Comparison of ENCODE assay signal across 21 cellular contexts in genomic region chr13:57045816-57046691, GRCh38.
DNase-seq lines count a peak whose midpoint lies in the region; ATAC-seq and TF ChIP-seq lines count a peak whose summit lies in the region.
"Had no signal": no experiment of that assay in that cellular context is flagged by ENCODE, and none has a peak within 500 bp of the region (broad histone marks: within the 10 kb centered on the region; RNA-seq: fewer than 3 reads in every experiment).

No MANE protein-coding gene starts in this region.

- no peak overlapping the region for H3K9ac ChIP-seq in mammary epithelial cell (ENCODE audit: insufficient read depth, low read length)

- H3K36me3 ChIP-seq in mammary epithelial cell (ENCODE audit: insufficient read depth, low read length) (no peaks in the 10 kb centered on the region), WERI-Rb-1 (no peaks in the 10 kb centered on the region)
- H3K36me3 ChIP-seq: esophagus muscularis mucosa, transverse colon had no signal

- dilution Hi-C loops in mammary epithelial cell (cut with HindIII; ENCODE audit: low sequenced_read_pairs): no loop called here

- TF ChIP-seq CTCF in MCF 10A (IDR thresholded peaks at IDR 0.05; ENCODE audit: unreplicated experiment): no peak
- no peak for TF ChIP-seq CTCF in mammary epithelial cell (conservative IDR thresholded peaks at IDR 0.05 in 1 of 2, IDR thresholded peaks at IDR 0.05 in 1 of 2; ENCODE audit: extremely low read depth in 1 of 2, insufficient read depth in 1 of 2, low read depth in 1 of 2, low read length in 2 of 2)
- TF ChIP-seq CTCF in WERI-Rb-1 (IDR thresholded peaks at IDR 0.05; ENCODE audit: low read depth, low read length): no peak

- no peak overlapping the region for H3K4me2 ChIP-seq in mammary epithelial cell (ENCODE audit: insufficient read depth, low read depth, low read length)

- WGBS in mammary epithelial cell (ENCODE audit: low coverage, missing lambda C conversion rate): 52% methylated on average over 6 of the region's 6 CpGs

- CTCF ChIA-PET in MCF 10A (lab: Yijun Ruan, JAX): no interaction called here
- CTCF ChIA-PET in mammary epithelial cell (lab: Charles Lee; ENCODE audit: low non-redundant PET): no interaction called here

- no peaks in the 10 kb centered on the region for H3K4me1 Mint-ChIP-seq in MCF 10A (ENCODE audit: insufficient read depth, unreplicated experiment)
- no peaks in the 10 kb centered on the region for H3K4me1 Mint-ChIP-seq in stimulated activated naive B cell treated with anti-CD40 and anti-IgM and Interleukin-4, amounts not matched to agents 10 μg/mL and 1 μg/mL and 100 μg/mL, for 72 hours
- H3K4me1 Mint-ChIP-seq: activated CD4-positive, alpha-beta T cell treated with anti-CD3 and anti-CD28 coated beads for 36 hours; activated naive CD4-positive, alpha-beta T cell treated with anti-CD3 and anti-CD28 coated beads, Interleukin-2, amount 50 U/mL, for 24 hours; B cell; natural killer cell; stimulated activated naive CD8-positive, alpha-beta T cell treated with anti-CD3 and anti-CD28 coated beads, Interleukin-15, amount 100 ng/mL, for 72 hours had no signal

- H3K4me3 ChIP-seq in mammary epithelial cell (replicated peaks in 1 of 3; ENCODE audit: insufficient read depth in 1 of 3, low read depth in 2 of 3, low read length in 3 of 3) (no peak overlapping the region), WERI-Rb-1 (ENCODE audit: low read depth, low read length) (no peak overlapping the region; the same call in 1 of the 2 replicates)
- H3K4me3 ChIP-seq: esophagus muscularis mucosa, skin epidermis, transverse colon had no signal

- H3K27ac Mint-ChIP-seq in MCF 10A (ENCODE audit: low read depth, unreplicated experiment): peak overlapping the region; percentile 35
- no peak overlapping the region for H3K27ac Mint-ChIP-seq in stimulated activated naive B cell treated with anti-CD40 and anti-IgM and Interleukin-4, amounts not matched to agents 10 μg/mL and 1 μg/mL and 100 μg/mL, for 72 hours
- H3K27ac Mint-ChIP-seq: activated CD4-positive, alpha-beta T cell treated with anti-CD3 and anti-CD28 coated beads for 36 hours; activated naive CD4-positive, alpha-beta T cell treated with anti-CD3 and anti-CD28 coated beads, Interleukin-2, amount 50 U/mL, for 24 hours; B cell; natural killer cell; stimulated activated naive CD8-positive, alpha-beta T cell treated with anti-CD3 and anti-CD28 coated beads, Interleukin-15, amount 100 ng/mL, for 72 hours had no signal

- H2AFZ ChIP-seq in mammary epithelial cell (ENCODE audit: low read depth, low read length): no peak overlapping the region

- POLR2A ChIA-PET in MCF 10A (lab: Yijun Ruan, JAX): no interaction called here

- no peaks in the 10 kb centered on the region for H3K4me1 ChIP-seq in mammary epithelial cell (ENCODE audit: insufficient read depth, low read length)

- H4K20me1 ChIP-seq in mammary epithelial cell (ENCODE audit: insufficient read depth, low read length): no peaks in the 10 kb centered on the region

- H3K27me3 Mint-ChIP-seq in MCF 10A (ENCODE audit: insufficient read depth, unreplicated experiment): no peaks in the 10 kb centered on the region
- H3K27me3 Mint-ChIP-seq in stimulated activated naive B cell treated with anti-CD40 and anti-IgM and Interleukin-4, amounts not matched to agents 10 μg/mL and 1 μg/mL and 100 μg/mL, for 72 hours: no peaks in the 10 kb centered on the region
- H3K27me3 Mint-ChIP-seq: activated CD4-positive, alpha-beta T cell treated with anti-CD3 and anti-CD28 coated beads for 36 hours; activated naive CD4-positive, alpha-beta T cell treated with anti-CD3 and anti-CD28 coated beads, Interleukin-2, amount 50 U/mL, for 24 hours; B cell; stimulated activated naive CD8-positive, alpha-beta T cell treated with anti-CD3 and anti-CD28 coated beads, Interleukin-15, amount 100 ng/mL, for 72 hours had no signal

- H3K9me3 ChIP-seq in mammary epithelial cell (replicated peaks; ENCODE audit: insufficient read depth, low read length): peaks cover 7% of the 10 kb centered on the region
- no peaks in the 10 kb centered on the region for H3K9me3 ChIP-seq in WERI-Rb-1 (ENCODE audit: severe bottlenecking)

- H3K27ac ChIP-seq in mammary epithelial cell (ENCODE audit: insufficient read depth, low read depth, low read length) (no peak overlapping the region), WERI-Rb-1 (no peak overlapping the region)
- H3K27ac ChIP-seq: 22Rv1, esophagus muscularis mucosa, RWPE1, skin epidermis had no signal

- H3K36me3 Mint-ChIP-seq in MCF 10A (ENCODE audit: insufficient read depth, unreplicated experiment): no peaks in the 10 kb centered on the region
- no peaks in the 10 kb centered on the region for H3K36me3 Mint-ChIP-seq in stimulated activated naive B cell treated with anti-CD40 and anti-IgM and Interleukin-4, amounts not matched to agents 10 μg/mL and 1 μg/mL and 100 μg/mL, for 72 hours
- H3K36me3 Mint-ChIP-seq: activated naive CD4-positive, alpha-beta T cell treated with anti-CD3 and anti-CD28 coated beads, Interleukin-2, amount 50 U/mL, for 24 hours had no signal

- no peak overlapping the region for H3K4me3 Mint-ChIP-seq in MCF 10A (ENCODE audit: unreplicated experiment)
- H3K4me3 Mint-ChIP-seq in stimulated activated naive B cell treated with anti-CD40 and anti-IgM and Interleukin-4, amounts not matched to agents 10 μg/mL and 1 μg/mL and 100 μg/mL, for 72 hours: no peak overlapping the region
- H3K4me3 Mint-ChIP-seq: activated CD4-positive, alpha-beta T cell treated with anti-CD3 and anti-CD28 coated beads for 36 hours; activated naive CD4-positive, alpha-beta T cell treated with anti-CD3 and anti-CD28 coated beads, Interleukin-2, amount 50 U/mL, for 24 hours; B cell; natural killer cell; stimulated activated naive CD8-positive, alpha-beta T cell treated with anti-CD3 and anti-CD28 coated beads, Interleukin-15, amount 100 ng/mL, for 72 hours had no signal

- DNase-seq in MCF 10A (ENCODE audit: unreplicated experiment): peak; percentile 12
- DNase-seq in mammary epithelial cell: no peak
- peak; percentile 8 for DNase-seq in WERI-Rb-1
- peak; percentile 11 for DNase-seq in mucosa of gallbladder (ENCODE audit: low spot score)
- DNase-seq in stimulated activated naive B cell treated with anti-CD40 and anti-IgM and Interleukin-4, amounts not matched to agents 10 μg/mL and 1 μg/mL and 100 μg/mL, for 72 hours: no peak
- DNase-seq in NCI-H2107 treated with DMSO at 0.1 percent for 48 hours (lab: John Stamatoyannopoulos, UW; ENCODE audit: unreplicated experiment): no peak
- DNase-seq: activated CD4-positive, alpha-beta T cell treated with anti-CD3 and anti-CD28 coated beads for 36 hours; cerebellar nuclear complex; effector CD8-positive, alpha-beta T cell; natural killer cell; NCI-H446; stimulated activated naive CD8-positive, alpha-beta T cell treated with anti-CD3 and anti-CD28 coated beads, Interleukin-15, amount 100 ng/mL, for 72 hours; transverse colon had no signal

- in situ Hi-C loops in mammary epithelial cell (cut with MboI; ENCODE audit: low sequenced_read_pairs in 2 of 2): no loop called here

- BruUV-seq in MCF 10A (replicated peaks; lab: Mats Ljungman, UMichigan): no TSS peak
- no TSS peak for BruUV-seq in mammary epithelial cell (replicated peaks; lab: Mats Ljungman, UMichigan)

- H3K27me3 ChIP-seq in mammary epithelial cell (ENCODE audit: insufficient read depth, low read length): no peaks in the 10 kb centered on the region
- no peaks in the 10 kb centered on the region for H3K27me3 ChIP-seq in WERI-Rb-1 (ENCODE audit: insufficient read depth, low read depth, severe bottlenecking)
- H3K27me3 ChIP-seq: esophagus muscularis mucosa, transverse colon had no signal

- peaks cover 25% of the 10 kb centered on the region for H3K9me3 Mint-ChIP-seq in MCF 10A (ENCODE audit: unreplicated experiment)
- H3K9me3 Mint-ChIP-seq in stimulated activated naive B cell treated with anti-CD40 and anti-IgM and Interleukin-4, amounts not matched to agents 10 μg/mL and 1 μg/mL and 100 μg/mL, for 72 hours: peaks cover 13 to 16% of the 10 kb centered on the region in 2 donors

- no peak for ATAC-seq in stimulated activated naive B cell treated with anti-CD40 and anti-IgM and Interleukin-4, amounts not matched to agents 10 μg/mL and 1 μg/mL and 100 μg/mL, for 72 hours (replicated peaks)
- ATAC-seq in HG03175 (IDR thresholded peaks at IDR 0.05; ENCODE audit: unreplicated experiment) (no peak), GM18867 (IDR thresholded peaks at IDR 0.05; ENCODE audit: unreplicated experiment) (no peak)
- ATAC-seq: activated CD4-positive, alpha-beta T cell treated with anti-CD3 and anti-CD28 coated beads for 36 hours; natural killer cell; stimulated activated naive CD8-positive, alpha-beta T cell treated with anti-CD3 and anti-CD28 coated beads, Interleukin-15, amount 100 ng/mL, for 72 hours had no signal

- intact Hi-C loops in MCF 10A (cut with micrococcal nuclease) (no loop called here), mammary epithelial cell (cut with micrococcal nuclease) (no loop called here)

- no peaks in the 10 kb centered on the region for H3K79me2 ChIP-seq in mammary epithelial cell (ENCODE audit: insufficient read depth, low read length)

Comparison
In these comparisons a context has a peak if more than half of its experiments do, and no peak if none do; other contexts are left out.
1. DNase-seq: peak in MCF 10A (single experiment), WERI-Rb-1 (single experiment) and mucosa of gallbladder (single experiment); none in mammary epithelial cell (single experiment), stimulated activated naive B cell treated with anti-CD40 and anti-IgM and Interleukin-4, amounts not matched to agents 10 μg/mL and 1 μg/mL and 100 μg/mL, for 72 hours (single experiment) and NCI-H2107 treated with DMSO at 0.1 percent for 48 hours (single experiment).